15 cellular contexts compared by ENCODE assay signal in the genomic region with DNA sequence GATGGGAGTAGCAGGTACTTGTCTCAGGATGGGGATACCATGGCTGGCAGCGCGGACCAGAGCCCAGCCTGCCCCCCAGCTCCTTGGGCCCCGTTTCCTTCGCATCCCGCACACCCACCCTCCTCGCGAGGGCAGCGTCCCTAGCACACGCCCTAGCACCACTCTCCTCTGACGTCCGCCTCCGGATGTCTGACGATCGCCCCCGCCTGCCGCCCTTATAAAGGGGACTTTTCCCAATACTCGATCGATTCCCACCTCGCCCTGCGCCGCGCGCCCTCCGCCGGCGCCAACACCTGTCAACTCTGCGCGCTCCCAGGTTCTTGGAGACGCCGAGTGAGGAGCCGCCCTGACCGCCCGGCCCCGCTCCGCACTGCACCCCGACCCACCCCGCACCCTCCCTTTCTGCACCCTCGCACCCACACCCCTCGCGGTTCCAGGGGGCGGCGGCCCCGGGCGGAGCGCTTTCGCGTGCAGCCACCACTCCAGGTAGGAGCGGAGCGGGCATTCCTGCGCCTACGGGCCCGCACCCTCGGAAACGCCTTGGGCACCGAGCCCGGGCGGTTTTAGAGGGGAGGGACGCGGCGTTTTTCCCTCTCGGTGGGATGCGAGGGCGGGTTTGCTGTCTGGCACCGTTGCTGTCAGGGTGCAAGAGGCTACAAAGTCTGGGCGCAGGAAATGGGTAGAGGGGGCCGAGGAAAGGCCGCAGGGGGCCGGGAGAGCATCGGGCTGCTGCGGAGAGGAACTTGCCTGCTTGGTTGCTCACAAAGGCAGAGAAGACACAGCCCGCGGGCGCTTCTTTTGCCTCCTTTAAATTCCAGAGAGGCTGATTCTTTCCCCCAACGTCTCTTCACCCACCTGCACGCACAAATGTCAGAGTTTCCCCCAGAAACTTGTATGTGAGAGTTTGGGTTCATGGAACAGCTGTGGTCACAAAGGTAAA. TPM values are rescaled to one million over a fixed set of nuclear protein-coding genes. Genes with fewer than 3 reads are reported as not detected.
DNase-seq lines count a peak whose midpoint lies in the region; ATAC-seq and TF ChIP-seq lines count a peak whose summit lies in the region.
"Had no signal": no experiment of that assay in that cellular context is flagged by ENCODE, and none has a peak within 500 bp of the region (broad histone marks: within the 10 kb centered on the region; RNA-seq: fewer than 3 reads in every experiment).

A gene (plus strand): TSS at position 247 of the 940 bp plus-strand sequence. CDS start 1,632 bp downstream, outside the sequence.

- peak; percentile 30 for DNase-seq in D341Med (ENCODE audit: low spot score)
- peak; percentile 6 for DNase-seq in NCI-H2171 treated with DMSO at 0.1 percent for 48 hours (lab: John Stamatoyannopoulos, UW)
- DNase-seq in iPS DF 6.9 (ENCODE audit: low read depth, low spot score): no peak
- DNase-seq in osteoblast (ENCODE audit: insufficient read length, low spot score, missing footprints): peak; percentile 37
- DNase-seq in stimulated activated CD4-positive, alpha-beta T cell treated with anti-CD3 and anti-CD28 coated beads, Interleukin-4, amount 100 ng/mL, for 1 hour: no peak
- no peak for DNase-seq in HuH-7.5 (ENCODE audit: low spot score)
- DNase-seq in activated T-cell treated with anti-CD3 and anti-CD28 coated beads, Interleukin-2, amount 50 U/mL, for 72 hours: no peak
- DNase-seq in T-helper 2 cell treated with Interferon-gamma antibody and Interleukin-4, amounts not matched to agents 5 μg/mL and 100 μg/mL, for 36 hours (ENCODE audit: low spot score): no peak
- DNase-seq: activated CD4-positive, alpha-beta T cell treated with anti-CD3 and anti-CD28 coated beads, Interleukin-2, amount 10 ng/mL, durations not matched to agents 7 days and 5 days; AML-193; DMS79; effector memory CD8-positive, alpha-beta T cell; mammary epithelial cell had no signal

- no peaks in the 10 kb centered on the region for H3K9me3 ChIP-seq in iPS DF 6.9 (ENCODE audit: control insufficient read depth, insufficient read depth, low read length)
- H3K9me3 ChIP-seq in osteoblast (ENCODE audit: low read depth, low read length): no peaks in the 10 kb centered on the region

- TF ChIP-seq CTCF in osteoblast (IDR thresholded peaks at IDR 0.05; ENCODE audit: extremely low read depth, low read depth, low read length): no peak

- no peaks in the 10 kb centered on the region for H4K20me1 ChIP-seq in osteoblast (ENCODE audit: insufficient read depth, low read length)

- H3K4me2 ChIP-seq in osteoblast (ENCODE audit: insufficient read depth, low read length): no peak within 1 kb of the TSS

- H3K4me1 ChIP-seq in iPS DF 6.9 (ENCODE audit: control insufficient read depth, insufficient read depth, low read length): peaks cover 2% of the 10 kb centered on the region; the same call in 1 of the 2 replicates
- no peaks in the 10 kb centered on the region for H3K4me1 ChIP-seq in osteoblast (ENCODE audit: insufficient read depth, low read length)

- peak within 1 kb of the TSS in 1 of 2 donors; percentile 24 for H3K4me3 Mint-ChIP-seq in activated T-cell treated with anti-CD3 and anti-CD28 coated beads, Interleukin-2, amount 50 U/mL, for 72 hours
- no peak within 1 kb of the TSS for H3K4me3 Mint-ChIP-seq in T-helper 2 cell treated with Interferon-gamma antibody and Interleukin-4, amounts not matched to agents 5 μg/mL and 100 μg/mL, for 36 hours
- H3K4me3 Mint-ChIP-seq: activated CD4-positive, alpha-beta T cell treated with anti-CD3 and anti-CD28 coated beads, Interleukin-2, amount 10 ng/mL, durations not matched to agents 7 days and 5 days; effector memory CD8-positive, alpha-beta T cell; T-helper 1 cell treated with Interleukin-12 subunit alpha and Interleukin-12 subunit beta and Interleukin-4 antibody, amounts not matched to agents 30 μg/mL and 1 μg/mL, for 36 hours had no signal

- no peaks in the 10 kb centered on the region for H3K36me3 Mint-ChIP-seq in activated T-cell treated with anti-CD3 and anti-CD28 coated beads, Interleukin-2, amount 50 U/mL, for 72 hours (ENCODE audit: insufficient read depth in 2 of 2)
- no peaks in the 10 kb centered on the region for H3K36me3 Mint-ChIP-seq in T-helper 2 cell treated with Interferon-gamma antibody and Interleukin-4, amounts not matched to agents 5 μg/mL and 100 μg/mL, for 36 hours (ENCODE audit: low read depth)

- no peak within 1 kb of the TSS for H3K27ac Mint-ChIP-seq in activated T-cell treated with anti-CD3 and anti-CD28 coated beads, Interleukin-2, amount 50 U/mL, for 72 hours
- no peak within 1 kb of the TSS for H3K27ac Mint-ChIP-seq in T-helper 2 cell treated with Interferon-gamma antibody and Interleukin-4, amounts not matched to agents 5 μg/mL and 100 μg/mL, for 36 hours
- H3K27ac Mint-ChIP-seq: activated CD4-positive, alpha-beta T cell treated with anti-CD3 and anti-CD28 coated beads, Interleukin-2, amount 10 ng/mL, durations not matched to agents 7 days and 5 days; effector memory CD8-positive, alpha-beta T cell; T-helper 1 cell treated with Interleukin-12 subunit alpha and Interleukin-12 subunit beta and Interleukin-4 antibody, amounts not matched to agents 30 μg/mL and 1 μg/mL, for 36 hours had no signal

- H3K27ac ChIP-seq in iPS DF 6.9 (ENCODE audit: low read length) (no peak within 1 kb of the TSS), osteoblast (ENCODE audit: low read depth, low read length) (no peak within 1 kb of the TSS)

- H3K4me3 ChIP-seq in iPS DF 6.9 (ENCODE audit: low read length) (peak within 1 kb of the TSS; percentile 58), osteoblast (ENCODE audit: insufficient read depth, low read length) (no peak within 1 kb of the TSS)

- H3K9me3 Mint-ChIP-seq in activated T-cell treated with anti-CD3 and anti-CD28 coated beads, Interleukin-2, amount 50 U/mL, for 72 hours: no peaks in the 10 kb centered on the region
- no peaks in the 10 kb centered on the region for H3K9me3 Mint-ChIP-seq in T-helper 2 cell treated with Interferon-gamma antibody and Interleukin-4, amounts not matched to agents 5 μg/mL and 100 μg/mL, for 36 hours
- H3K9me3 Mint-ChIP-seq: activated CD4-positive, alpha-beta T cell treated with anti-CD3 and anti-CD28 coated beads, Interleukin-2, amount 10 ng/mL, durations not matched to agents 7 days and 5 days; T-helper 1 cell treated with Interleukin-12 subunit alpha and Interleukin-12 subunit beta and Interleukin-4 antibody, amounts not matched to agents 30 μg/mL and 1 μg/mL, for 36 hours had no signal

- ATAC-seq in activated T-cell treated with anti-CD3 and anti-CD28 coated beads, Interleukin-2, amount 50 U/mL, for 72 hours (replicated peaks in 1 of 2): no peak
- ATAC-seq: effector memory CD8-positive, alpha-beta T cell had no signal

- H3K36me3 ChIP-seq in iPS DF 6.9 (ENCODE audit: control insufficient read depth, insufficient read depth, low read length) (no peaks in the 10 kb centered on the region), osteoblast (ENCODE audit: insufficient read depth, low read length) (no peaks in the 10 kb centered on the region)

- H2AFZ ChIP-seq in osteoblast (ENCODE audit: low read length): no peak within 1 kb of the TSS

- H3K27me3 ChIP-seq in iPS DF 6.9 (ENCODE audit: control insufficient read depth, insufficient read depth, low read length): peaks cover 3% of the 10 kb centered on the region; the same call in 1 of the 2 replicates
- peaks cover 18% of the 10 kb centered on the region for H3K27me3 ChIP-seq in osteoblast (ENCODE audit: insufficient read depth, low read length)

- no peaks in the 10 kb centered on the region for H3K79me2 ChIP-seq in osteoblast (ENCODE audit: insufficient read depth, low read length)

- peaks cover 9% of the 10 kb centered on the region for H3K27me3 Mint-ChIP-seq in activated T-cell treated with anti-CD3 and anti-CD28 coated beads, Interleukin-2, amount 50 U/mL, for 72 hours (ENCODE audit: low read depth)
- peaks cover 10% of the 10 kb centered on the region for H3K27me3 Mint-ChIP-seq in T-helper 2 cell treated with Interferon-gamma antibody and Interleukin-4, amounts not matched to agents 5 μg/mL and 100 μg/mL, for 36 hours (ENCODE audit: low read depth)

- no peaks in the 10 kb centered on the region for H3K4me1 Mint-ChIP-seq in activated T-cell treated with anti-CD3 and anti-CD28 coated beads, Interleukin-2, amount 50 U/mL, for 72 hours (ENCODE audit: low read depth)
- no peaks in the 10 kb centered on the region for H3K4me1 Mint-ChIP-seq in T-helper 2 cell treated with Interferon-gamma antibody and Interleukin-4, amounts not matched to agents 5 μg/mL and 100 μg/mL, for 36 hours (ENCODE audit: low read depth)
- H3K4me1 Mint-ChIP-seq: activated CD4-positive, alpha-beta T cell treated with anti-CD3 and anti-CD28 coated beads, Interleukin-2, amount 10 ng/mL, durations not matched to agents 7 days and 5 days had no signal

- WGBS in iPS DF 6.9 (ENCODE audit: insufficient coverage, insufficient read length): no CpG with 5 or more reads among the region's 75 CpGs

RNA-seq across cellular contexts. Expression of the gene that starts here (rescaled TPM):
- not detected in 2 replicates for total RNA-seq in osteoblast
- total RNA-seq in activated T-cell treated with anti-CD3 and anti-CD28 coated beads, Interleukin-2, amount 50 U/mL, for 72 hours: not detected
- total RNA-seq: activated CD4-positive, alpha-beta T cell treated with anti-CD3 and anti-CD28 coated beads, Interleukin-2, amount 10 ng/mL, durations not matched to agents 7 days and 5 days; mammary epithelial cell; omental fat pad had no signal

Comparison
In these comparisons a context has a peak if more than half of its experiments do, and no peak if none do; other contexts are left out.
1. Peak in DNase-seq in osteoblast; RNA of the gene not detected or under 1 TPM.
2. DNase-seq: peak in D341Med (single experiment) and NCI-H2171 treated with DMSO at 0.1 percent for 48 hours (single experiment); none in iPS DF 6.9 (single experiment), stimulated activated CD4-positive, alpha-beta T cell treated with anti-CD3 and anti-CD28 coated beads, Interleukin-4, amount 100 ng/mL, for 1 hour (single experiment), HuH-7.5 (single experiment), activated T-cell treated with anti-CD3 and anti-CD28 coated beads, Interleukin-2, amount 50 U/mL, for 72 hours (0 of 2) and T-helper 2 cell treated with Interferon-gamma antibody and Interleukin-4, amounts not matched to agents 5 μg/mL and 100 μg/mL, for 36 hours (single experiment).